ENCODE assay signal across 20 cellular contexts in the genomic region with DNA sequence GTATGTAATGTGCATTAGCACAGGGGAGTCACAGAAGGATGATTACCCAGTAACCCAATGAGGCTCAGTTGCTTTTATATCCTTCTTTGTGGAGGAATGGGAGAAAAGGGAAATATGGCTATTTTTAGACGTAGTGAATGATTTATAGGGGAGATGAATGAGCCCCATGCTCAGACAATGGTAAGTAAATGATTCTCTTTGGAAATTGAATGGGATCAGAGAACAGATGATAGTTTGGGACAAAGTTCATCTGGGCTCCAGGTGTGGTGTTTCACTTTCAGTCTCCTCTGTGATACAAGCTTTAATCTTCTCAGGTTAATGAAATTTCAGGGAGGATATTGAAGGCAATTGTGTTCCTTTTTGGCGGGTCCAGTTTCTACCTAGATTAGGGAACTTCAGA.
DNase-seq lines count a peak whose midpoint lies in the region; ATAC-seq and TF ChIP-seq lines count a peak whose summit lies in the region.
"Had no signal": no experiment of that assay in that cellular context is flagged by ENCODE, and none has a peak within 500 bp of the region (broad histone marks: within the 10 kb centered on the region; RNA-seq: fewer than 3 reads in every experiment).

No MANE protein-coding gene starts in this region.

- peaks cover 8% of the 10 kb centered on the region; the same call in 1 of the 2 replicates for H3K9me3 ChIP-seq in Caco-2
- H3K9me3 ChIP-seq in right lobe of liver = no peaks in the 10 kb centered on the region
- H3K9me3 ChIP-seq: adrenal gland, esophagus squamous epithelium, heart right ventricle, thyroid gland had no signal

- no TSS peak for BruUV-seq in Caco-2 (replicated peaks; lab: Mats Ljungman, UMichigan)

- TF ChIP-seq CTCF in CD14-positive monocyte (IDR thresholded peaks at IDR 0.05) = no peak
- no peak for TF ChIP-seq CTCF in Caco-2 (IDR thresholded peaks at IDR 0.05; ENCODE audit: insufficient read depth in 1 of 2, low read depth in 1 of 2, low read length in 1 of 2, severe bottlenecking in 1 of 2, unreplicated experiment in 1 of 2)
- TF ChIP-seq CTCF in right lobe of liver (IDR thresholded peaks at IDR 0.05) = no peak
- no peak for TF ChIP-seq CTCF in omental fat pad (IDR thresholded peaks at IDR 0.05)
- TF ChIP-seq CTCF in GM20000 (IDR thresholded peaks at IDR 0.05; ENCODE audit: extremely low read depth, missing control alignments) = no peak

- H3K27ac Mint-ChIP-seq in CD14-positive monocyte (peak overlapping the region in 6 of 7 donors; percentile 45 to 95 (median 88)), Caco-2 (ENCODE audit: unreplicated experiment) (peak overlapping the region; percentile 41)
- peak overlapping the region; percentile 57 for H3K27ac Mint-ChIP-seq in activated T-helper 2 cell treated with anti-CD3 and anti-CD28 coated beads, Interferon-gamma antibody, Interleukin-2, Interleukin-4, amounts not matched to agents 10 μg/mL and 5 μg/mL and 100 μg/mL, durations not matched to agents 14 hours and 24 hours and 36 hours

- H3K27me3 ChIP-seq in Caco-2 (replicated peaks; ENCODE audit: control insufficient read depth, insufficient read depth, low read length) (no peaks in the 10 kb centered on the region), right lobe of liver (no peaks in the 10 kb centered on the region)
- H3K27me3 ChIP-seq: esophagus squamous epithelium, thyroid gland had no signal

- peak overlapping the region in 2 of 3 donors; percentile 48 to 57 for H3K27ac ChIP-seq in right lobe of liver
- H3K27ac ChIP-seq: adrenal gland, esophagus squamous epithelium, RWPE1, thyroid gland had no signal

- H3K36me3 Mint-ChIP-seq in CD14-positive monocyte (no peaks in the 10 kb centered on the region), Caco-2 (ENCODE audit: insufficient read depth, unreplicated experiment) (peaks cover 11% of the 10 kb centered on the region)
- peaks cover 3% of the 10 kb centered on the region for H3K36me3 Mint-ChIP-seq in activated T-helper 2 cell treated with anti-CD3 and anti-CD28 coated beads, Interferon-gamma antibody, Interleukin-2, Interleukin-4, amounts not matched to agents 10 μg/mL and 5 μg/mL and 100 μg/mL, durations not matched to agents 14 hours and 24 hours and 36 hours (ENCODE audit: low read depth)

- DNase-seq in CD14-positive monocyte (ENCODE audit: low spot score) (no peak), Caco-2 (peak; percentile 66 to 78), right lobe of liver (no peak), omental fat pad (ENCODE audit: low spot score) (no peak), GM20000 (ENCODE audit: low spot score) (no peak)
- no peak for DNase-seq in activated T-helper 2 cell treated with anti-CD3 and anti-CD28 coated beads, Interferon-gamma antibody, Interleukin-2, Interleukin-4, amounts not matched to agents 10 μg/mL and 5 μg/mL and 100 μg/mL, durations not matched to agents 14 hours and 24 hours and 36 hours (ENCODE audit: low spot score)
- DNase-seq: activated CD4-positive, alpha-beta T cell treated with anti-CD3 and anti-CD28 coated beads, Interleukin-2, amount 50 U/mL, for 48 hours; adrenal gland; esophagus squamous epithelium; heart right ventricle; left cardiac atrium; NCI-H2107; NCI-H82; retina; T-helper 9 cell; thyroid gland had no signal

- intact Hi-C loops in CD14-positive monocyte (cut with micrococcal nuclease) (loop anchor here (2.0 to 5.0 kb wide), 3 partner anchors 15 to 64 kb away; a partner anchor contains a TSS), Caco-2 (cut with micrococcal nuclease; ENCODE audit: unreplicated experiment) (loop anchor here (1.0 to 2.0 kb wide), 5 partner anchors 8 to 63 kb away; a partner anchor contains a TSS), right lobe of liver (cut with DNase I) (no loop called here)
- intact Hi-C loops in activated T-helper 2 cell treated with anti-CD3 and anti-CD28 coated beads, Interferon-gamma antibody, Interleukin-2, Interleukin-4, amounts not matched to agents 10 μg/mL and 5 μg/mL and 100 μg/mL, durations not matched to agents 14 hours and 24 hours and 36 hours (cut with micrococcal nuclease) = no loop called here

- H3K4me3 ChIP-seq in Caco-2 (ENCODE audit: low read depth, low read length) (peak overlapping the region; percentile 13), right lobe of liver (no peak overlapping the region)
- H3K4me3 ChIP-seq: adrenal gland, esophagus squamous epithelium, GM12878, heart right ventricle, thyroid gland had no signal

- CTCF ChIA-PET in Caco-2 (lab: Charles Lee) = interaction anchor here (0.6 to 3.2 kb wide), 6 partner anchors 14 to 115 kb away, joined by 4 to 38 read pairs (median 4); a partner anchor contains a TSS

- H3K4me1 ChIP-seq in Caco-2 = peaks cover 60% of the 10 kb centered on the region
- H3K4me1 ChIP-seq in right lobe of liver = peaks cover 0 to 8% (median 2%) of the 10 kb centered on the region in 4 donors
- H3K4me1 ChIP-seq: adrenal gland, thyroid gland had no signal

- H3K4me3 Mint-ChIP-seq in CD14-positive monocyte = no peak overlapping the region
- H3K4me3 Mint-ChIP-seq in Caco-2 (ENCODE audit: unreplicated experiment) = peak overlapping the region; percentile 54
- no peak overlapping the region for H3K4me3 Mint-ChIP-seq in activated T-helper 2 cell treated with anti-CD3 and anti-CD28 coated beads, Interferon-gamma antibody, Interleukin-2, Interleukin-4, amounts not matched to agents 10 μg/mL and 5 μg/mL and 100 μg/mL, durations not matched to agents 14 hours and 24 hours and 36 hours (ENCODE audit: low read depth)

- peaks cover 0 to 2% (median 0%) of the 10 kb centered on the region in 7 donors for H3K9me3 Mint-ChIP-seq in CD14-positive monocyte
- H3K9me3 Mint-ChIP-seq in Caco-2 (ENCODE audit: unreplicated experiment) = no peaks in the 10 kb centered on the region
- H3K9me3 Mint-ChIP-seq in activated T-helper 2 cell treated with anti-CD3 and anti-CD28 coated beads, Interferon-gamma antibody, Interleukin-2, Interleukin-4, amounts not matched to agents 10 μg/mL and 5 μg/mL and 100 μg/mL, durations not matched to agents 14 hours and 24 hours and 36 hours = no peaks in the 10 kb centered on the region

- H3K27me3 Mint-ChIP-seq in CD14-positive monocyte (ENCODE audit: low read depth in 3 of 3) = peaks cover 0 to 2% (median 0%) of the 10 kb centered on the region in 3 donors
- H3K27me3 Mint-ChIP-seq in Caco-2 (ENCODE audit: insufficient read depth, unreplicated experiment) = no peaks in the 10 kb centered on the region
- no peaks in the 10 kb centered on the region for H3K27me3 Mint-ChIP-seq in activated T-helper 2 cell treated with anti-CD3 and anti-CD28 coated beads, Interferon-gamma antibody, Interleukin-2, Interleukin-4, amounts not matched to agents 10 μg/mL and 5 μg/mL and 100 μg/mL, durations not matched to agents 14 hours and 24 hours and 36 hours (ENCODE audit: low read depth)

- POLR2A ChIA-PET in Caco-2 (lab: Charles Lee) = interaction anchor here (0.5 to 2.8 kb wide), 4 partner anchors 9 to 63 kb away, joined by 4 to 26 read pairs (median 8); a partner anchor contains a TSS

- TF ChIP-seq POLR2A in right lobe of liver (IDR thresholded peaks at IDR 0.05) = no peak

- H3K36me3 ChIP-seq in Caco-2 (ENCODE audit: control insufficient read depth, insufficient read depth, low read length) = no peaks in the 10 kb centered on the region
- H3K36me3 ChIP-seq in right lobe of liver = no peaks in the 10 kb centered on the region
- H3K36me3 ChIP-seq: adrenal gland, esophagus squamous epithelium, heart right ventricle, thyroid gland had no signal

- WGBS in right lobe of liver (ENCODE audit: insufficient coverage, low coverage, low lambda C conversion rate, missing lambda C conversion rate) = 19% methylated on average over 2 of the region's 2 CpGs

- ATAC-seq in right lobe of liver = peak; percentile 94 to 99 (median 96)
- no peak for ATAC-seq in GM21447 (IDR thresholded peaks at IDR 0.05; ENCODE audit: unreplicated experiment)
- no peak for ATAC-seq in omental fat pad (ENCODE audit: low FRiP score)
- ATAC-seq in HG03565 (IDR thresholded peaks at IDR 0.05; ENCODE audit: unreplicated experiment) = no peak
- ATAC-seq: GM12878, heart right ventricle, left cardiac atrium had no signal

- H3K4me1 Mint-ChIP-seq in CD14-positive monocyte (peaks cover 52% of the 10 kb centered on the region), Caco-2 (ENCODE audit: low read depth, unreplicated experiment) (peaks cover 29% of the 10 kb centered on the region)
- H3K4me1 Mint-ChIP-seq in activated T-helper 2 cell treated with anti-CD3 and anti-CD28 coated beads, Interferon-gamma antibody, Interleukin-2, Interleukin-4, amounts not matched to agents 10 μg/mL and 5 μg/mL and 100 μg/mL, durations not matched to agents 14 hours and 24 hours and 36 hours (ENCODE audit: low read depth) = peaks cover 24% of the 10 kb centered on the region

Comparison
In these comparisons a context has a peak if more than half of its experiments do, and no peak if none do; other contexts are left out.
1. DNase-seq: peak in Caco-2 (2 of 2); none in CD14-positive monocyte (single experiment), activated T-helper 2 cell treated with anti-CD3 and anti-CD28 coated beads, Interferon-gamma antibody, Interleukin-2, Interleukin-4, amounts not matched to agents 10 μg/mL and 5 μg/mL and 100 μg/mL, durations not matched to agents 14 hours and 24 hours and 36 hours (single experiment), right lobe of liver (0 of 3), omental fat pad (single experiment) and GM20000 (single experiment).
2. ATAC-seq: peak in right lobe of liver (4 of 4); none in GM21447 (single experiment), omental fat pad (single experiment) and HG03565 (single experiment).
3. intact Hi-C loops: an anchor here in CD14-positive monocyte (2.0 to 5.0 kb wide) and Caco-2 (1.0 to 2.0 kb wide); none called in activated T-helper 2 cell treated with anti-CD3 and anti-CD28 coated beads, Interferon-gamma antibody, Interleukin-2, Interleukin-4, amounts not matched to agents 10 μg/mL and 5 μg/mL and 100 μg/mL, durations not matched to agents 14 hours and 24 hours and 36 hours and right lobe of liver.
4. Peak in every context shown above with its lines, with median percentiles within 50 percentile points of each other: H3K27ac Mint-ChIP-seq.